ENCODE assay signal across 8 cellular contexts in the genomic region with DNA sequence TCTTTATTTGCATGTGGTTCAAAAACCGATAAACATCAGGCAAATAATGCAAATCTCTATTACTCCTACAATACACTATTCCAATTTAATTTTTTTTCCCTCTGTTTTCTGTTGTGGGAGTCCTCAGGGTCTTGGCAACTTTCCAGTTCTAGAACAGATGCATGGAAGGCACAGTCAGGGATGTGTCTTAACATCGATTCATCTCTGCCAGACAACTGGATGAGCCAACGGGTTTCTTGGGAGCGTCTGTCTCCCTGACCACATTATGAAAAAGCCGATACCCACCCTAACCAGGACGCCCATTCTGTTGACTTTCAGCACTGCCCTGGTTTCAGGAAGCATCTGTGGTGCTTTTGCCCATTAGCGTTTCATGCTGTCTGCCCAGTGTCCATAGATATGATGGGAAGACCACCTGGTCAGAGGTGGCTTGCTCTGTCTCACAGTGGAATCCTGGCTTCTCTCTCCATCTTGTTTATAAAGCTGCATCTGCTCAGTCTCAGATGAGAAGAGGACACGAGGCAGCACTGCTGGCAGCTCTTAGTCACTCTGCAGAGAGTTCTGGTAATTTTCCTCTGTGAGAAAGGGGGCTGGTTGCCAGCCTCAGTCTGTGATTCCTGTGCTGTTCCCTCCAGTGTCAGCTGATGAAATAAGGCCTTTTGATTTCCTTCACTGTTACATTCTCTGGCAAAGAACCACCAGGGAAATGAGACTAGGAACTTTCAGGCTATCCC. TPM values are rescaled to one million over a fixed set of nuclear protein-coding genes. Genes with fewer than 3 reads are reported as not detected.
DNase-seq lines count a peak whose midpoint lies in the region; ATAC-seq and TF ChIP-seq lines count a peak whose summit lies in the region.

No MANE protein-coding gene starts in this region.

- H3K4me1 Mint-ChIP-seq in CD4-positive, alpha-beta memory T cell, result no peaks in the 10 kb centered on the region

- no peaks in the 10 kb centered on the region for H3K27me3 ChIP-seq in HCT116 (ENCODE audit: insufficient read depth, low read length)
- no peaks in the 10 kb centered on the region for H3K27me3 ChIP-seq in CD4-positive, alpha-beta memory T cell (ENCODE audit: insufficient read depth, low read length)

- no peak overlapping the region for H2AFZ ChIP-seq in HCT116 (ENCODE audit: low read depth, low read length, poor library complexity, severe bottlenecking)

- TF ChIP-seq CTCF in HCT116 (IDR thresholded peaks at IDR 0.05 in 2 of 3, conservative IDR thresholded peaks at IDR 0.05 in 1 of 3; ENCODE audit: borderline replicate concordance in 1 of 3, insufficient read depth in 1 of 3, low read depth in 2 of 3, low read length in 2 of 3), result no peak

- H3K27me3 Mint-ChIP-seq in CD4-positive, alpha-beta memory T cell, result peaks cover 6 to 8% of the 10 kb centered on the region in 2 donors

- H3K9me2 ChIP-seq in HCT116 (ENCODE audit: insufficient read depth), result no peaks in the 10 kb centered on the region

- no peaks in the 10 kb centered on the region for H3K79me2 ChIP-seq in HCT116 (ENCODE audit: insufficient read depth, low read length)

- no peak for TF ChIP-seq POLR2A in HCT116 (IDR thresholded peaks at IDR 0.05; ENCODE audit: borderline replicate concordance, extremely low read depth, insufficient read depth, insufficient read length)

- no peaks in the 10 kb centered on the region for H3K36me3 ChIP-seq in HCT116 (ENCODE audit: control insufficient read depth in 1 of 2, insufficient read depth in 2 of 2, low read length in 2 of 2)
- no peaks in the 10 kb centered on the region for H3K36me3 ChIP-seq in CD4-positive, alpha-beta memory T cell (ENCODE audit: insufficient read depth, low read length)

- H3K27ac ChIP-seq in HCT116 (ENCODE audit: low read depth, low read length), result no peak overlapping the region
- H3K27ac ChIP-seq in CD4-positive, alpha-beta memory T cell (ENCODE audit: low read depth, low read length), result no peak overlapping the region

- no peak overlapping the region for H3K4me3 ChIP-seq in HCT116 (replicated peaks in 1 of 2; ENCODE audit: low read depth in 1 of 2, low read length in 2 of 2)
- H3K4me3 ChIP-seq in CD4-positive, alpha-beta memory T cell (ENCODE audit: low read length in 2 of 2), result no peak overlapping the region

- RAD21 ChIA-PET in HCT116 (lab: Charles Lee; ENCODE audit: low non-redundant PET in 1 of 2, low total read pairs in 2 of 2, uncharacterized antibody in 2 of 2, unreplicated experiment in 2 of 2), result no interaction called here

- H3K27ac Mint-ChIP-seq in CD4-positive, alpha-beta memory T cell, result no peak overlapping the region

- no peak for TF ChIP-seq RAD21 in HCT116 (IDR thresholded peaks at IDR 0.05; ENCODE audit: low read depth)

- BruUV-seq in HCT116 (replicated peaks; lab: Mats Ljungman, UMichigan), result no TSS peak

- intact Hi-C loops in HCT116 (cut with micrococcal nuclease), result no loop called here
- intact Hi-C loops in CD4-positive, alpha-beta memory T cell (cut with micrococcal nuclease), result no loop called here

- H3K36me3 Mint-ChIP-seq in CD4-positive, alpha-beta memory T cell, result no peaks in the 10 kb centered on the region

- POLR2A ChIA-PET in HCT116 (lab: Charles Lee), result no interaction called here
- POLR2A ChIA-PET in CD4-positive, alpha-beta memory T cell (lab: Charles Lee; ENCODE audit: partially characterized antibody), result no interaction called here

- DNase-seq in HCT116 (ENCODE audit: low read depth, low spot score) (no peak), brain pericyte (ENCODE audit: low read depth, low spot score) (peak; percentile 83), islet precursor cell (peak; percentile 85), smooth muscle cell of the brain vasculature (ENCODE audit: low read depth, low spot score) (peak; percentile 88), SIG-M5 treated with dmso at 0.1 percent for 504 hours (lab: John Stamatoyannopoulos, UW; ENCODE audit: unreplicated experiment) (no peak), NCI-H69 (lab: John Stamatoyannopoulos, UW) (no peak)
- DNase-seq in CD4-positive, alpha-beta memory T cell, result no peak

- H3K4me1 ChIP-seq in HCT116 (ENCODE audit: control insufficient read depth in 1 of 2, insufficient read depth in 2 of 2, low read length in 2 of 2), result no peaks in the 10 kb centered on the region
- no peaks in the 10 kb centered on the region for H3K4me1 ChIP-seq in CD4-positive, alpha-beta memory T cell (ENCODE audit: insufficient read depth, low read length)

- peaks cover 0 to 10% (median 2%) of the 10 kb centered on the region in 8 donors for H3K9me3 Mint-ChIP-seq in CD4-positive, alpha-beta memory T cell

- H3K9me3 ChIP-seq in HCT116 (ENCODE audit: control insufficient read depth in 1 of 2, insufficient read depth in 1 of 2, low read depth in 1 of 2, low read length in 2 of 2), result no peaks in the 10 kb centered on the region
- H3K9me3 ChIP-seq in CD4-positive, alpha-beta memory T cell (ENCODE audit: control insufficient read depth in 1 of 2, low read length in 2 of 2), result no peaks in the 10 kb centered on the region

- no peak overlapping the region for H3K4me3 Mint-ChIP-seq in CD4-positive, alpha-beta memory T cell

- ATAC-seq in HCT116 (no peak), HG02840 (IDR thresholded peaks at IDR 0.05; ENCODE audit: low FRiP score, unreplicated experiment) (no peak)

- H4K20me1 ChIP-seq in HCT116 (ENCODE audit: insufficient read depth), result no peaks in the 10 kb centered on the region

- no peak overlapping the region for H3K9ac ChIP-seq in HCT116 (ENCODE audit: low read length)

- no peak overlapping the region for H3K4me2 ChIP-seq in HCT116 (ENCODE audit: low read length)

- CTCF ChIA-PET in HCT116 (lab: Charles Lee), result no interaction called here
- CTCF ChIA-PET in CD4-positive, alpha-beta memory T cell (lab: Charles Lee; ENCODE audit: partially characterized antibody), result no interaction called here

TF ChIP-seq in HCT116, 20 proteins besides CTCF, POLR2A, EP300 and RAD21:
- TF ChIP-seq, protein P1, sequence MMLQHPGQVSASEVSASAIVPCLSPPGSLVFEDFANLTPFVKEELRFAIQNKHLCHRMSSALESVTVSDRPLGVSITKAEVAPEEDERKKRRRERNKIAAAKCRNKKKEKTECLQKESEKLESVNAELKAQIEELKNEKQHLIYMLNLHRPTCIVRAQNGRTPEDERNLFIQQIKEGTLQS (IDR thresholded peaks at IDR 0.05), result no peak
- TF ChIP-seq SP1 (IDR thresholded peaks at IDR 0.05; ENCODE audit: low read depth) (peak; percentile 45; the same call in 1 of the 2 replicates), EGR1 (IDR thresholded peaks at IDR 0.05; ENCODE audit: low read depth) (no peak)

RNA-seq across cellular contexts. Expression of gene KCNE4, which starts 57.9 kb away (rescaled TPM):
- total RNA-seq in HCT116 (2021; ENCODE audit: unreplicated experiment), result not detected
- polyA plus RNA-seq in HCT116 (2012), result 0.03 TPM in 1 of 2 replicates, not detected in the other
- total RNA-seq in CD4-positive, alpha-beta memory T cell, result not detected
- polyA plus RNA-seq in CD4-positive, alpha-beta memory T cell, result not detected

Comparison
In these comparisons a context has a peak if more than half of its experiments do, and no peak if none do; other contexts are left out.
1. DNase-seq: peak in brain pericyte (single experiment), islet precursor cell (single experiment) and smooth muscle cell of the brain vasculature (single experiment); none in HCT116 (single experiment), SIG-M5 treated with dmso at 0.1 percent for 504 hours (single experiment), NCI-H69 (single experiment) and CD4-positive, alpha-beta memory T cell (0 of 5).